In genomic region chr15:60346077-60346476, GRCh38 we compare ENCODE assay signal across 23 cellular contexts.
"Had no signal": no experiment of that assay in that cellular context is flagged by ENCODE, and none has a peak within 500 bp of the region (broad histone marks: within the 10 kb centered on the region; RNA-seq: fewer than 3 reads in every experiment).

No MANE protein-coding gene starts in this region.

- ATAC-seq: activated CD8-positive, alpha-beta memory T cell treated with anti-CD3 and anti-CD28 coated beads, Interleukin-2, amount 10 ng/mL, durations not matched to agents 7 days and 5 days; effector memory CD8-positive, alpha-beta T cell; upper lobe of right lung had no signal

- H3K4me1 ChIP-seq: lower lobe of right lung, right atrium auricular region, SJSA1, upper lobe of right lung had no signal

- H3K27ac Mint-ChIP-seq: activated B cell treated with CpG ODN at 0.5 μM for 24 hours; activated CD4-positive, alpha-beta memory T cell treated with anti-CD3 and anti-CD28 coated beads for 36 hours; activated CD8-positive, alpha-beta memory T cell treated with anti-CD3 and anti-CD28 coated beads, Interleukin-2, amount 10 ng/mL, durations not matched to agents 7 days and 5 days; activated naive CD8-positive, alpha-beta T cell treated with anti-CD3 and anti-CD28 coated beads for 36 hours; progenitor cell of endocrine pancreas had no signal

- DNase-seq: activated B cell treated with CpG ODN at 0.5 μM for 24 hours; activated CD4-positive, alpha-beta memory T cell treated with anti-CD3 and anti-CD28 coated beads for 36 hours; activated CD4-positive, alpha-beta T cell treated with anti-CD3 and anti-CD28 coated beads for 4 hours; activated CD8-positive, alpha-beta memory T cell treated with anti-CD3 and anti-CD28 coated beads, Interleukin-2, amount 10 ng/mL, durations not matched to agents 7 days and 5 days; activated naive CD8-positive, alpha-beta T cell treated with anti-CD3 and anti-CD28 coated beads for 36 hours; amniotic stem cell; dermis blood vessel endothelial cell; effector memory CD8-positive, alpha-beta T cell; foreskin melanocyte; glutamatergic neuron; hippocampal formation; lower lobe of right lung; nephron progenitor cell; nucleus accumbens; stimulated activated CD4-positive, alpha-beta T cell treated with anti-CD3 and anti-CD28 coated beads, Interleukin-2, amount 100 ng/mL, for 48 hours; stomach; upper lobe of right lung had no signal

- H3K9me3 ChIP-seq: lower lobe of right lung, right atrium auricular region, SJSA1, stomach, thoracic aorta, upper lobe of right lung had no signal

- H3K27me3 ChIP-seq: right atrium auricular region, SJSA1, stomach, upper lobe of right lung had no signal

- H3K27me3 Mint-ChIP-seq: activated B cell treated with CpG ODN at 0.5 μM for 24 hours; activated CD4-positive, alpha-beta memory T cell treated with anti-CD3 and anti-CD28 coated beads for 36 hours; activated CD8-positive, alpha-beta memory T cell treated with anti-CD3 and anti-CD28 coated beads, Interleukin-2, amount 10 ng/mL, durations not matched to agents 7 days and 5 days; effector memory CD8-positive, alpha-beta T cell; progenitor cell of endocrine pancreas had no signal

- H3K4me1 Mint-ChIP-seq: activated B cell treated with CpG ODN at 0.5 μM for 24 hours; activated naive CD8-positive, alpha-beta T cell treated with anti-CD3 and anti-CD28 coated beads for 36 hours had no signal

- H3K27ac ChIP-seq: lower lobe of right lung, right atrium auricular region, SJSA1, stomach, upper lobe of right lung had no signal

- H3K4me3 Mint-ChIP-seq: activated B cell treated with CpG ODN at 0.5 μM for 24 hours; activated CD4-positive, alpha-beta memory T cell treated with anti-CD3 and anti-CD28 coated beads for 36 hours; activated CD8-positive, alpha-beta memory T cell treated with anti-CD3 and anti-CD28 coated beads, Interleukin-2, amount 10 ng/mL, durations not matched to agents 7 days and 5 days; activated naive CD8-positive, alpha-beta T cell treated with anti-CD3 and anti-CD28 coated beads for 36 hours; mesothelial cell of epicardium; nephron progenitor cell had no signal

- FAIRE-seq: islet of Langerhans had no signal

- H3K4me3 ChIP-seq: lower lobe of right lung, right atrium auricular region, SJSA1, stomach, thoracic aorta, upper lobe of right lung had no signal

- H3K9me3 Mint-ChIP-seq: activated B cell treated with CpG ODN at 0.5 μM for 24 hours; activated CD4-positive, alpha-beta memory T cell treated with anti-CD3 and anti-CD28 coated beads for 36 hours; activated naive CD8-positive, alpha-beta T cell treated with anti-CD3 and anti-CD28 coated beads for 36 hours; effector memory CD8-positive, alpha-beta T cell; mesothelial cell of epicardium had no signal
